ENCODE assay signal across 8 cellular contexts in the genomic region with DNA sequence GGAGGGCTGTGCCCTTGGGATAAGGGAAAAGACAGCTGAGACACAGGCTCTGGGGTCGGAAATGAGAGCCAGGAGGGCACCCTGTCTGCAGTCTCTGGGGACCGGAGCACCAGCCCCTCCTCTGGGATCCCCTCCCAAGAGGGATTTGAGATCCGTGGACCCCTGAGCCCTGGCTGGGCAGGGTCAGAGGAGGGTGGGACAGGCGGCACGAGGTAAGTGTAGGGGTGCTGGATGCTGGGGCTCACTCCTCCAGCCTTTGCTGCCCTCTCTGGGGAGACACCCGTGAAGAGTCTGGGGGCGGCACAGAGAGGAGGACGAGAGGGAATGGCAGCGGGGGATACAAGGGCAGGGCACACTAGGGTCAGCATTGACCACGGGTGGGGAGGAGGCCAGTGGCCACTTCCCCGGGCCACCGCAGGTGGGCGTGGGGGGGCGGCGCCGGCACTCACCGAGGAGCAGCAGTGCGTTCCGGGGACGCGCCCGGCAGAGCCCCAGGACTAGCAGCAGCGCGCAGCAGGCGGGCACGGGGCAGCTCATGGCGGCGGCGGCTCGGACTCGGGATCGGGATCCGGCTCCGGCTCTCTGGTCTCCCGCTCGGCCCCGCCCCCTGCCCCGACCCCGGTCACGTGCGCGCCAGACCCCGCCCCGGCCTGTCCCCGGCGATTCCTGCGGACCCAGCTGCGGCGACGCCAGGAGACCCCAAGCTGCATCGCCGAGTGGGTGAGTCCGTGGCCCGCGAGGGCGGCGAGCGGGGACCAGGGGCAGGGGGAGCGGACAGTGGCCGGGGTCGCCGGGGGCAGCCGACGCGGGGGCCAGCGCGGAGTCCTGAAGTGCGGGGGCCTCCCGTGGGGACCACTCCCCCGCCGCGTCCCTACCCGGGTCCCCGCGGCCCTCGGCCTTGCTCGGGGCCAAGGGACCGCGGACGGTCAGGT. TPM values are rescaled to one million over a fixed set of nuclear protein-coding genes. Genes with fewer than 3 reads are reported as not detected.
DNase-seq lines count a peak whose midpoint lies in the region; ATAC-seq and TF ChIP-seq lines count a peak whose summit lies in the region.

A gene (minus strand): TSS at position 557 of the 932 bp plus-strand sequence. CDS start 20 bp downstream, at position 537.
A gene (plus strand): TSS at position 651 of the 932 bp plus-strand sequence. CDS start 1,134 bp downstream, outside the sequence.

- no peaks in the 10 kb centered on the region for H3K36me3 ChIP-seq in KMS-11 (ENCODE audit: insufficient read depth)

- H3K79me2 ChIP-seq in KMS-11 (ENCODE audit: insufficient read depth, low read depth) = peaks cover 13% of the 10 kb centered on the region; the same call in 1 of the 2 replicates

- H3K4me3 ChIP-seq in KMS-11 (IDR thresholded peaks at IDR 0.05; ENCODE audit: insufficient read depth, low read depth, low read length) = no peak within 1 kb of the TSS
- peak within 1 kb of the TSS; percentile 58 for H3K4me3 ChIP-seq in right cardiac atrium (ENCODE audit: low read length)

- H3K27me3 ChIP-seq in KMS-11 (ENCODE audit: insufficient read depth, low read depth) (no peaks in the 10 kb centered on the region), right cardiac atrium (ENCODE audit: control insufficient read depth, insufficient read depth) (no peaks in the 10 kb centered on the region)

- H3K9me3 Mint-ChIP-seq in T-helper 1 cell treated with Interleukin-12 subunit alpha and Interleukin-12 subunit beta and Interleukin-4 antibody, amounts not matched to agents 30 μg/mL and 1 μg/mL, for 36 hours = no peaks in the 10 kb centered on the region

- no peaks in the 10 kb centered on the region for H3K27me3 Mint-ChIP-seq in T-helper 1 cell treated with Interleukin-12 subunit alpha and Interleukin-12 subunit beta and Interleukin-4 antibody, amounts not matched to agents 30 μg/mL and 1 μg/mL, for 36 hours (ENCODE audit: low read depth)

- intact Hi-C loops in right cardiac atrium (cut with DNase I) = no loop called here

- DNase-seq in Ammon's horn (ENCODE audit: low spot score) (peak; percentile 67), GM19238 (ENCODE audit: insufficient read length, low spot score) (peak; percentile 86), anterior cingulate cortex (lab: John Stamatoyannopoulos, UW) (peak in 52 of 58 donors; percentile 22 to 81 (median 52)), right cardiac atrium (peak; percentile 88 to 94 (median 94)), retina (peak; percentile 79)

- peak within 1 kb of the TSS; percentile 39 for H2AFZ ChIP-seq in KMS-11 (ENCODE audit: low read depth)

- H3K27ac Mint-ChIP-seq in T-helper 1 cell treated with Interleukin-12 subunit alpha and Interleukin-12 subunit beta and Interleukin-4 antibody, amounts not matched to agents 30 μg/mL and 1 μg/mL, for 36 hours = peak within 1 kb of the TSS; percentile 85

- ATAC-seq in right cardiac atrium = peak; percentile 91 to 92
- no peak for ATAC-seq in GM21360 (IDR thresholded peaks at IDR 0.05; ENCODE audit: unreplicated experiment)

- no peak for TF ChIP-seq CTCF in KMS-11 (conservative IDR thresholded peaks at IDR 0.05; ENCODE audit: low read depth, low read length)

- peak within 1 kb of the TSS; percentile 65 for H3K4me2 ChIP-seq in KMS-11

- H3K4me1 ChIP-seq in KMS-11 (ENCODE audit: low read depth, poor library complexity, severe bottlenecking) = peaks cover 14% of the 10 kb centered on the region
- H3K4me1 ChIP-seq in right cardiac atrium (ENCODE audit: control insufficient read depth, insufficient read depth, low read length) = no peaks in the 10 kb centered on the region

- peak within 1 kb of the TSS; percentile 81 for H3K27ac ChIP-seq in KMS-11
- H3K27ac ChIP-seq in right cardiac atrium (ENCODE audit: low read length) = peak within 1 kb of the TSS; percentile 10

- peaks cover 10% of the 10 kb centered on the region for H3K36me3 Mint-ChIP-seq in T-helper 1 cell treated with Interleukin-12 subunit alpha and Interleukin-12 subunit beta and Interleukin-4 antibody, amounts not matched to agents 30 μg/mL and 1 μg/mL, for 36 hours (ENCODE audit: low read depth)

- no peaks in the 10 kb centered on the region for H3K9me3 ChIP-seq in right cardiac atrium (ENCODE audit: control insufficient read depth, low read length)

- peaks cover 6% of the 10 kb centered on the region for H3K4me1 Mint-ChIP-seq in T-helper 1 cell treated with Interleukin-12 subunit alpha and Interleukin-12 subunit beta and Interleukin-4 antibody, amounts not matched to agents 30 μg/mL and 1 μg/mL, for 36 hours (ENCODE audit: low read depth)

- peak within 1 kb of the TSS; percentile 91 for H3K9ac ChIP-seq in KMS-11

- no peaks in the 10 kb centered on the region for H4K20me1 ChIP-seq in KMS-11 (ENCODE audit: insufficient read depth)

- WGBS in right cardiac atrium = under 1% methylated on average over 80 of the region's 80 CpGs

- H3K4me3 Mint-ChIP-seq in T-helper 1 cell treated with Interleukin-12 subunit alpha and Interleukin-12 subunit beta and Interleukin-4 antibody, amounts not matched to agents 30 μg/mL and 1 μg/mL, for 36 hours = peak within 1 kb of the TSS; percentile 86

RNA-seq across cellular contexts. Expression of the first gene that starts in this region (rescaled TPM):
- total RNA-seq in right cardiac atrium = 10 to 100 TPM; 16.6 to 23.4 (median 19.9) TPM
- 13.0 TPM for polyA plus RNA-seq in right cardiac atrium

RNA-seq across cellular contexts. Expression of the second gene that starts in this region (rescaled TPM):
- total RNA-seq in right cardiac atrium = 1 to 10 TPM; 5.3 to 7.8 (median 6.8) TPM
- polyA plus RNA-seq in right cardiac atrium = 4.4 TPM
